In genomic region chr15:84199865-84200264, GRCh38 we compare ENCODE assay signal across 9 cellular contexts. TPM values are rescaled to one million over a fixed set of nuclear protein-coding genes. Genes with fewer than 3 reads are reported as not detected.
A peak's percentile ranks its signal among the peaks of the same experiment; 100 is the strongest.
DNase-seq lines count a peak whose midpoint lies in the region; ATAC-seq and TF ChIP-seq lines count a peak whose summit lies in the region.
"Not testable (repeated sequence)": the region's sequence is repeated elsewhere in the genome, so short reads cannot be mapped to it uniquely, and the experiment has no call there.
"Had no signal": no experiment of that assay in that cellular context is flagged by ENCODE, and none has a peak within 500 bp of the region (broad histone marks: within the 10 kb centered on the region; RNA-seq: fewer than 3 reads in every experiment).

No MANE protein-coding gene starts in this region.

- in situ Hi-C loops in Panc1 (cut with HindIII; ENCODE audit: low pct_unique_long_range_greater_than_20kb, low sequenced_read_pairs) = not testable (repeated sequence)

- not testable (repeated sequence) for H3K27me3 Mint-ChIP-seq in activated naive CD8-positive, alpha-beta T cell treated with anti-CD3 and anti-CD28 coated beads, Interleukin-2, amount 50 U/mL, for 24 hours

- TF ChIP-seq CTCF in Panc1 (IDR thresholded peaks at IDR 0.05) = not testable (repeated sequence)

- H3K4me3 ChIP-seq in Panc1 (ENCODE audit: low read depth in 2 of 2, low read length in 2 of 2) = not testable (repeated sequence)

- H3K36me3 ChIP-seq in Panc1 (ENCODE audit: control insufficient read depth, insufficient read depth, low read length) = not testable (repeated sequence)

- H3K27ac Mint-ChIP-seq in activated naive CD8-positive, alpha-beta T cell treated with anti-CD3 and anti-CD28 coated beads, Interleukin-2, amount 50 U/mL, for 24 hours = not testable (repeated sequence)

- CTCF ChIA-PET in Panc1 (lab: Charles Lee) = not testable (repeated sequence)

- POLR2A ChIA-PET in Panc1 (lab: Charles Lee) = not testable (repeated sequence)

- not testable (repeated sequence) for H3K4me1 Mint-ChIP-seq in activated naive CD8-positive, alpha-beta T cell treated with anti-CD3 and anti-CD28 coated beads, Interleukin-2, amount 50 U/mL, for 24 hours

- H3K27me3 ChIP-seq in Panc1 (ENCODE audit: control insufficient read depth, insufficient read depth, low read length) = not testable (repeated sequence)

- not testable (repeated sequence) for DNase-seq in Panc1 (ENCODE audit: low read depth, low spot score)
- DNase-seq in activated CD4-positive, alpha-beta T cell treated with anti-CD3 and anti-CD28 coated beads for 48 hours = peak; percentile 2
- peak; percentile 40 for DNase-seq in activated CD8-positive, alpha-beta memory T cell treated with anti-CD3 and anti-CD28 coated beads, Interleukin-2, amount 50 U/mL, for 48 hours
- peak; percentile 1 for DNase-seq in activated naive CD8-positive, alpha-beta T cell treated with anti-CD3 and anti-CD28 coated beads, Interleukin-2, amount 50 U/mL, for 24 hours
- DNase-seq in cardiac septum (ENCODE audit: low spot score) = peak; percentile 15
- peak; percentile 29 for DNase-seq in posterior vena cava (ENCODE audit: low spot score)
- peak; percentile 1 for DNase-seq in stimulated activated CD4-positive, alpha-beta T cell treated with anti-CD3 and anti-CD28 coated beads, Interleukin-1b, Interleukin-23, amount 100 ng/mL, for 48 hours

- H3K9me3 ChIP-seq in Panc1 (ENCODE audit: control insufficient read depth, insufficient read depth, low read depth, low read length) = not testable (repeated sequence)

- not testable (repeated sequence) for H3K4me1 ChIP-seq in Panc1 (ENCODE audit: control insufficient read depth, insufficient read depth, low read length)

- not testable (repeated sequence) for H3K9me3 Mint-ChIP-seq in activated naive CD8-positive, alpha-beta T cell treated with anti-CD3 and anti-CD28 coated beads, Interleukin-2, amount 50 U/mL, for 24 hours

- ATAC-seq in Panc1 = peak; percentile 52
- ATAC-seq in activated naive CD8-positive, alpha-beta T cell treated with anti-CD3 and anti-CD28 coated beads, Interleukin-2, amount 50 U/mL, for 24 hours = not testable (repeated sequence)

- H3K27ac ChIP-seq in Panc1 (ENCODE audit: low read length) = not testable (repeated sequence)

- H3K4me3 Mint-ChIP-seq in activated naive CD8-positive, alpha-beta T cell treated with anti-CD3 and anti-CD28 coated beads, Interleukin-2, amount 50 U/mL, for 24 hours = not testable (repeated sequence)

- not testable (repeated sequence) for BruUV-seq in Panc1 (replicated peaks; lab: Mats Ljungman, UMichigan)

- intact Hi-C loops in Panc1 (cut with micrococcal nuclease; ENCODE audit: unreplicated experiment); cardiac septum (cut with DNase I); posterior vena cava (cut with DNase I): not testable (repeated sequence)

- not testable (repeated sequence) for H3K36me3 Mint-ChIP-seq in activated naive CD8-positive, alpha-beta T cell treated with anti-CD3 and anti-CD28 coated beads, Interleukin-2, amount 50 U/mL, for 24 hours (ENCODE audit: low read depth)

RNA-seq across cellular contexts. Expression of gene GOLGA6L4, which starts 35.7 kb away (rescaled TPM):
- 2.7 TPM for total RNA-seq in Panc1 (2021; ENCODE audit: unreplicated experiment)
- 2.5 TPM for polyA plus RNA-seq in Panc1 (2012; ENCODE audit: insufficient read length)
- total RNA-seq in cardiac septum = 2.5 TPM
- total RNA-seq in posterior vena cava = 1 to 10 TPM; 5.0 to 6.4 TPM
- polyA plus RNA-seq: CD14-positive monocyte; CD4-positive, alpha-beta memory T cell had no signal
